8 cellular contexts compared by ENCODE assay signal in the genomic region with DNA sequence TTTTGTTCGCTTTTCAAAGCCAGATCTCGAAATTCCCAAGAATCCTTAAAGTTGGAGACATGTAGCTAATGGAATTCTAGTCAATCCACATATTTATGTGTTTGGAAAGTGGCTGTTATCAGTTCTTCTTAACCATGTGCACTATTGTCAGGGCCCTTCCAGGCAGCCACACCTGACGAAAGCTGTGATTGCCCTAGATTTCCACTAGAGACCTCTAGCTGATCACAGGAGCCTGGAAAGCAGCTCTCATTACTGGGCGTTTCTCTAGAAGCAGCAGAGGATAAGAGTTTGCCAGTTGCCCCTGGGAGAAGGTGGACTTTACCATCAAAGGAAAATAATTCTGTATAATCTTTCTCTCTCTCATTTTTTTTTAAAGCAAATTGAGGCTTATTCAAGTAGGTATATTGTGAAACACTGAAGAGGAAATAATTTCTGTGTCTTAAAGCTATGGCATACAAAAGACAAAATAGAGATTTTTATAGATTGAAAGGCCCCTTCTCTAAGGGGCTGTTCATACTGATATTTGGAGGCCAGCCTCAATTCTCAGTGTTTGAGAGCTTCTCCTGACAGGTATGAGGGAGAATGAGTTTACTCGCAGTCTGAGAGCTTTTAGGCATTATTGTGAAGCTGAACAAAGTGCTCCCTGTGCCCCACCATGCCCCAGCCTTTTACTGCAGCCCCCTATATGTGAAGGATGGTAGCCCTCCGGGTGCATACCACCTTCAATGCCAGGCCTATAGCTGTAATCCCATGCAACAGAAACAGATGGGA.
DNase-seq lines count a peak whose midpoint lies in the region; ATAC-seq, FAIRE-seq and TF ChIP-seq lines count a peak whose summit lies in the region.

No MANE protein-coding gene starts in this region.

- H3K9me3 Mint-ChIP-seq in brain, result no peaks in the 10 kb centered on the region

- ATAC-seq in GM18867 (IDR thresholded peaks at IDR 0.05; ENCODE audit: unreplicated experiment), result peak; percentile 84
- ATAC-seq in upper lobe of right lung, result peak; percentile 90
- ATAC-seq in T-helper 17 cell, result no peak

- H3K4me3 ChIP-seq in kidney (ENCODE audit: low read length in 2 of 2) (no peak overlapping the region), upper lobe of right lung (no peak overlapping the region)

- H3K27ac ChIP-seq in kidney (ENCODE audit: low read depth in 2 of 2, low read length in 2 of 2), result no peak overlapping the region
- no peak overlapping the region for H3K27ac ChIP-seq in upper lobe of right lung

- H3K27ac Mint-ChIP-seq in brain (peak overlapping the region; percentile 48 to 88 (median 81)), T-helper 17 cell (no peak overlapping the region)

- H3K4me1 Mint-ChIP-seq in brain (peaks cover 43% of the 10 kb centered on the region), T-helper 17 cell (no peaks in the 10 kb centered on the region)

- intact Hi-C loops in kidney (cut with DNase I), result no loop called here
- intact Hi-C loops in upper lobe of right lung (cut with DNase I), result loop anchor here (5.0 kb wide), 1 partner anchor 569 kb away; no protein-coding TSS in a partner anchor

- H3K27me3 ChIP-seq in upper lobe of right lung, result no peaks in the 10 kb centered on the region

- H3K4me1 ChIP-seq in kidney (ENCODE audit: control insufficient read depth in 1 of 2, insufficient read depth in 1 of 2, low read depth in 1 of 2, low read length in 2 of 2) (no peaks in the 10 kb centered on the region), upper lobe of right lung (peaks cover 5% of the 10 kb centered on the region)

- H3K4me3 Mint-ChIP-seq in brain (no peak overlapping the region), T-helper 17 cell (no peak overlapping the region)

- FAIRE-seq in kidney (lab: Jason Lieb, UNC), result no peak

- no peaks in the 10 kb centered on the region for H3K36me3 Mint-ChIP-seq in brain
- no peaks in the 10 kb centered on the region for H3K36me3 Mint-ChIP-seq in T-helper 17 cell (ENCODE audit: low read depth)

- TF ChIP-seq CTCF in brain (conservative IDR thresholded peaks at IDR 0.05) (peak; percentile 67 to 77), kidney (IDR thresholded peaks at IDR 0.05; ENCODE audit: borderline replicate concordance, extremely low read depth, insufficient read depth) (peak; percentile 46), upper lobe of right lung (IDR thresholded peaks at IDR 0.05) (peak; percentile 60)

- H3K27me3 Mint-ChIP-seq in brain, result peaks cover 3% of the 10 kb centered on the region
- H3K27me3 Mint-ChIP-seq in T-helper 17 cell, result peaks cover 12% of the 10 kb centered on the region

- no peaks in the 10 kb centered on the region for H3K36me3 ChIP-seq in kidney (ENCODE audit: control insufficient read depth in 1 of 2, insufficient read depth in 2 of 2, low read length in 2 of 2)
- no peaks in the 10 kb centered on the region for H3K36me3 ChIP-seq in upper lobe of right lung

- H3K9ac ChIP-seq in kidney (ENCODE audit: low read length in 2 of 2), result no peak overlapping the region

- DNase-seq in NCI-H1930 (lab: John Stamatoyannopoulos, UW) (peak; percentile 25 to 33), kidney (no peak), upper lobe of right lung (no peak), T-helper 17 cell (no peak), GOT3 (lab: John Stamatoyannopoulos, UW) (no peak), GM19238 (ENCODE audit: insufficient read length, low spot score) (no peak)

- H3K9me3 ChIP-seq in kidney (ENCODE audit: control insufficient read depth in 1 of 2, low read length in 2 of 2), result no peaks in the 10 kb centered on the region
- no peaks in the 10 kb centered on the region for H3K9me3 ChIP-seq in upper lobe of right lung
- H3K9me3 ChIP-seq in T-helper 17 cell (ENCODE audit: control insufficient read depth, low read length, poor library complexity, severe bottlenecking), result no peaks in the 10 kb centered on the region

Comparison
In these comparisons a context has a peak if more than half of its experiments do, and no peak if none do; other contexts are left out.
1. DNase-seq: peak in NCI-H1930 (2 of 2); none in kidney (single experiment), upper lobe of right lung (single experiment), T-helper 17 cell (0 of 3), GOT3 (single experiment) and GM19238 (single experiment).
2. Peak in every context shown above with its lines, with median percentiles within 50 percentile points of each other: CTCF ChIP-seq.